22 cellular contexts compared by ENCODE assay signal in the genomic region with DNA sequence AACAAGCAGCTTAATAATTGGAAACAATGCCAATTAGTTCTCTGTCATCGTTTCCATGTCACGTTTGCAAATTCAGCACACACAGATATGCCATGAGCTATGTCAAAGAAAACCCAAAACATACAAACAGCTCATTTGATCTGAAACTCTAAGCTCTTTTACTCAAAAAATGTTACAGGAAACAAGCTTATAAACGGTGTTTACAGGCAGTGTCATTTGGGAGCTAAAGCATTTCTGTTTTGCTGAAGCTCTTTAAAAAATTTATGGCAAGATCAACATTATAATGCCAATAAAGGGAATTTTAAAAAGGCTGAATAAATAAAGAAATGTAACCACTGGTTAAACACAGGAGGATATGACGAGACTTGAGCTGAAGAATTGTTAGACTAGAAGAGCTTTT.
"Had no signal": no experiment of that assay in that cellular context is flagged by ENCODE, and none has a peak within 500 bp of the region (broad histone marks: within the 10 kb centered on the region; RNA-seq: fewer than 3 reads in every experiment).

No MANE protein-coding gene starts in this region.

- ATAC-seq: effector memory CD8-positive, alpha-beta T cell; esophagus mucosa; gastrocnemius medialis; heart right ventricle; left cardiac atrium; left lung; left ventricle myocardium superior; lower lobe of right lung; mucosa of descending colon had no signal

- H3K27ac ChIP-seq: coronary artery, epithelial cell of prostate, esophagus squamous epithelium, gastrocnemius medialis, heart right ventricle, left lung, lower lobe of right lung had no signal

- H3K9me3 ChIP-seq: esophagus squamous epithelium, gastrocnemius medialis, heart right ventricle, left lung, lower lobe of right lung, mucosa of descending colon had no signal

- DNase-seq: effector CD8-positive, alpha-beta T cell; effector memory CD8-positive, alpha-beta T cell; endodermal cell; erythroblast; esophagus squamous epithelium; foreskin fibroblast; foreskin melanocyte; gastrocnemius medialis; glutamatergic neuron; head of caudate nucleus; heart right ventricle; hippocampal formation; left cardiac atrium; left lung; left ventricle myocardium superior; lower lobe of right lung; mesenchymal stem cell; mucosa of descending colon; naive B cell had no signal

- H3K4me1 ChIP-seq: esophagus squamous epithelium, gastrocnemius medialis, heart right ventricle, left lung, lower lobe of right lung had no signal

- H3K36me3 ChIP-seq: esophagus squamous epithelium, gastrocnemius medialis, heart right ventricle, left lung, lower lobe of right lung had no signal

- H3K27me3 ChIP-seq: gastrocnemius medialis, left lung had no signal

- H3K4me3 ChIP-seq: coronary artery, esophagus squamous epithelium, gastrocnemius medialis, heart right ventricle, left lung, lower lobe of right lung, mucosa of descending colon had no signal
